In the genomic region with DNA sequence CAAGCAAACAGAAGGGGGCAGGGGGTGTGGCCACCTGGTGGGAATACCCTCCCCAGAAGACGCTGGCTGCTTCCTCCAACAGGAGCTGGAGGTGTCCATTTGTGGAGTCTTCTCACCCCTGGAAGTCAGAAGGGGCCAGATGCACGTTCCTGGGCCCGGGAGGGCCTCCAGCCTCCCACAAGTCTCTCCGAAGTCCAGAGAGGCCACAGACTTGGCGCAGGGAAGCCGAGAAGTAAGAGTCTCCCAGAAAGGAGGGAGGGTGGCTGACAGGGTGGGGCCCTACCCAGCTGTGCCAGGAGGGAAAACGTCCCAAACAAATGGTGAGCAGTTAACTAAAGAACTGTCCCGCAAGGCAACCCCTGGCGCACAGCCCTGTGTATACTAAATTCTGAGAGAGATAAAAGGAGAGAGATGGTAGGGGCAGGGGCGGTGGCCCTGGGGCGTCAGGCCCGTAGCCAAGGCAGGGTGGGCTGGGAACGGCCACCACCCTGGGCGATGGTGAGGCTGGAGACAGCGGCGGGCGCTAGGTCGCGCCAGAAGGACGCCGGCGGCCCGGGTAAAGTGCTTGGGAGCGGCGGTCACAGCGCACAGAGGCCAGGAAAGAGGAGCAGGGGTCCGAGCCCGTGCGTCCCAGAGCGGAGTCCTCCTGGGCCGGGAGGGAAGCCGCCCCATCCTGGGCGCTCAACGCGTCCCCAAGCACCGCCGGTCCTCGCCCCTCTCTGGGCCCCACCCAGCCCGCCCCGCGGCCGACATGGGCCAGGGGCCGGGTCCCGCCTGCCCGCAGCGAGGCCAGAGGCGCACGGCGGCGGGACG, we compare ENCODE assay signal across 10 cellular contexts. TPM values are rescaled to one million over a fixed set of nuclear protein-coding genes. Genes with fewer than 3 reads are reported as not detected.
DNase-seq lines count a peak whose midpoint lies in the region; ATAC-seq and TF ChIP-seq lines count a peak whose summit lies in the region.
"Had no signal": no experiment of that assay in that cellular context is flagged by ENCODE, and none has a peak within 500 bp of the region (broad histone marks: within the 10 kb centered on the region; RNA-seq: fewer than 3 reads in every experiment).

No MANE protein-coding gene starts in this region.

- no peak overlapping the region for H3K18ac ChIP-seq in H9 (ENCODE audit: insufficient read length, low read depth, low read length)

- H3K79me1 ChIP-seq in H9 (ENCODE audit: insufficient read depth, low read depth, low read length, poor library complexity, severe bottlenecking): no peaks in the 10 kb centered on the region

- H2BK120ac ChIP-seq in H9 (ENCODE audit: low read depth, low read length, poor library complexity, severe bottlenecking): no peak overlapping the region

- H3K4ac ChIP-seq in H9 (ENCODE audit: low read depth, low read length): no peak overlapping the region

- no peaks in the 10 kb centered on the region for H3K36me3 Mint-ChIP-seq in H9 (ENCODE audit: insufficient read depth in 1 of 3, low read depth in 3 of 3)
- peaks cover 0 to 5% (median 0%) of the 10 kb centered on the region in 5 donors for H3K36me3 Mint-ChIP-seq in naive thymus-derived CD4-positive, alpha-beta T cell
- no peaks in the 10 kb centered on the region for H3K36me3 Mint-ChIP-seq in activated CD4-positive, alpha-beta memory T cell treated with anti-CD3 and anti-CD28 coated beads for 36 hours

- H2BK15ac ChIP-seq in H9 (ENCODE audit: low read depth, low read length): no peak overlapping the region

- POLR2A ChIA-PET in naive thymus-derived CD4-positive, alpha-beta T cell (lab: Charles Lee): no interaction called here
- POLR2A ChIA-PET in activated CD4-positive, alpha-beta memory T cell treated with anti-CD3 and anti-CD28 coated beads for 36 hours (lab: Charles Lee): no interaction called here

- H3K9me3 Mint-ChIP-seq in H9: no peaks in the 10 kb centered on the region
- peaks cover 0 to 2% (median 0%) of the 10 kb centered on the region in 11 donors for H3K9me3 Mint-ChIP-seq in naive thymus-derived CD4-positive, alpha-beta T cell
- no peaks in the 10 kb centered on the region for H3K9me3 Mint-ChIP-seq in activated CD4-positive, alpha-beta memory T cell treated with anti-CD3 and anti-CD28 coated beads for 36 hours
- H3K9me3 Mint-ChIP-seq: activated CD4-positive, alpha-beta T cell treated with anti-CD3 and anti-CD28 coated beads, Interleukin-2, amount 10 ng/mL, durations not matched to agents 7 days and 5 days had no signal

- no peaks in the 10 kb centered on the region for H3K36me3 ChIP-seq in mammary epithelial cell (ENCODE audit: insufficient read depth, low read length)
- no peaks in the 10 kb centered on the region for H3K36me3 ChIP-seq in naive thymus-derived CD4-positive, alpha-beta T cell (ENCODE audit: control insufficient read depth in 2 of 3, insufficient read depth in 3 of 3, low read length in 3 of 3)

- no peaks in the 10 kb centered on the region for H3K79me2 ChIP-seq in H9 (ENCODE audit: insufficient read depth, low read length)
- H3K79me2 ChIP-seq in mammary epithelial cell (ENCODE audit: insufficient read depth, low read length): no peaks in the 10 kb centered on the region

- H3T11ph ChIP-seq in H9 (ENCODE audit: low read length): no peak overlapping the region

- intact Hi-C loops in mammary epithelial cell (cut with micrococcal nuclease): no loop called here
- intact Hi-C loops in naive thymus-derived CD4-positive, alpha-beta T cell (cut with micrococcal nuclease): no loop called here
- intact Hi-C loops in activated CD4-positive, alpha-beta memory T cell treated with anti-CD3 and anti-CD28 coated beads for 36 hours (cut with micrococcal nuclease): no loop called here

- no peak overlapping the region for H2AFZ ChIP-seq in H9 (ENCODE audit: low read length)
- H2AFZ ChIP-seq in mammary epithelial cell (ENCODE audit: low read depth, low read length): no peak overlapping the region

- no peak overlapping the region for H2AK5ac ChIP-seq in H9 (ENCODE audit: insufficient read length, low read length)

- peak; percentile 36 for DNase-seq in 8988T
- DNase-seq in H9: peak; percentile 51
- no peak for DNase-seq in mammary epithelial cell
- DNase-seq in naive thymus-derived CD4-positive, alpha-beta T cell: no peak
- DNase-seq in activated CD4-positive, alpha-beta memory T cell treated with anti-CD3 and anti-CD28 coated beads for 36 hours: no peak
- DNase-seq: activated CD4-positive, alpha-beta T cell treated with anti-CD3 and anti-CD28 coated beads, Interleukin-2, amount 10 ng/mL, durations not matched to agents 7 days and 5 days; KG1 had no signal

- H2BK12ac ChIP-seq in H9 (ENCODE audit: insufficient read length, low read depth, low read length): no peak overlapping the region

- no peak overlapping the region for H3K23ac ChIP-seq in H9 (ENCODE audit: insufficient read length, low read depth, low read length)

- H3K27me3 ChIP-seq in H9 (ENCODE audit: insufficient read depth, low read length) (peaks cover 14% of the 10 kb centered on the region; the same call in 1 of the 2 replicates), mammary epithelial cell (ENCODE audit: insufficient read depth, low read length) (peaks cover 19% of the 10 kb centered on the region)
- H3K27me3 ChIP-seq in naive thymus-derived CD4-positive, alpha-beta T cell (ENCODE audit: control insufficient read depth in 2 of 2, insufficient read depth in 2 of 2, low read length in 2 of 2): peaks cover 3 to 13% of the 10 kb centered on the region in 2 donors

- no peak overlapping the region; a peak in 1 of 7 replicates for H3K27ac Mint-ChIP-seq in H9
- peak overlapping the region in 1 of 9 donors; percentile 47 for H3K27ac Mint-ChIP-seq in naive thymus-derived CD4-positive, alpha-beta T cell
- no peak overlapping the region for H3K27ac Mint-ChIP-seq in activated CD4-positive, alpha-beta memory T cell treated with anti-CD3 and anti-CD28 coated beads for 36 hours
- H3K27ac Mint-ChIP-seq: activated CD4-positive, alpha-beta T cell treated with anti-CD3 and anti-CD28 coated beads, Interleukin-2, amount 10 ng/mL, durations not matched to agents 7 days and 5 days had no signal

- H3K27ac ChIP-seq in H9 (ENCODE audit: insufficient read length, low read depth, low read length) (no peak overlapping the region), mammary epithelial cell (ENCODE audit: insufficient read depth, low read depth, low read length) (no peak overlapping the region)
- no peak overlapping the region for H3K27ac ChIP-seq in naive thymus-derived CD4-positive, alpha-beta T cell (ENCODE audit: low read depth, low read length)

- peak overlapping the region; percentile 46 to 73 for H3K4me3 Mint-ChIP-seq in H9
- peak overlapping the region in 9 of 10 donors; percentile 58 to 84 (median 71) for H3K4me3 Mint-ChIP-seq in naive thymus-derived CD4-positive, alpha-beta T cell
- no peak overlapping the region for H3K4me3 Mint-ChIP-seq in activated CD4-positive, alpha-beta memory T cell treated with anti-CD3 and anti-CD28 coated beads for 36 hours
- H3K4me3 Mint-ChIP-seq: activated CD4-positive, alpha-beta T cell treated with anti-CD3 and anti-CD28 coated beads, Interleukin-2, amount 10 ng/mL, durations not matched to agents 7 days and 5 days had no signal

- no peak overlapping the region for H3K9ac ChIP-seq in H9 (ENCODE audit: extremely low read depth, insufficient read length, low read length)
- H3K9ac ChIP-seq in mammary epithelial cell (ENCODE audit: insufficient read depth, low read length): no peak overlapping the region

- H4K5ac ChIP-seq in H9 (ENCODE audit: insufficient read length, low read depth, low read length): no peak overlapping the region

- H3K23me2 ChIP-seq in H9 (ENCODE audit: insufficient read length, low read depth, low read length, poor library complexity, severe bottlenecking): no peaks in the 10 kb centered on the region

- H3K4me1 ChIP-seq in H9 (ENCODE audit: insufficient read depth, low read length): no peaks in the 10 kb centered on the region
- H3K4me1 ChIP-seq in mammary epithelial cell (ENCODE audit: insufficient read depth, low read length): peaks cover 7% of the 10 kb centered on the region
- H3K4me1 ChIP-seq in naive thymus-derived CD4-positive, alpha-beta T cell (ENCODE audit: control insufficient read depth in 2 of 2, insufficient read depth in 2 of 2, low read length in 2 of 2): no peaks in the 10 kb centered on the region

- H3K56ac ChIP-seq in H9 (ENCODE audit: insufficient read length, low read depth, low read length): no peak overlapping the region

- H4K91ac ChIP-seq in H9 (ENCODE audit: insufficient read length, low read depth, low read length): no peak overlapping the region

- H3K27me3 Mint-ChIP-seq in H9 (ENCODE audit: low read depth): peaks cover 35% of the 10 kb centered on the region
- H3K27me3 Mint-ChIP-seq in naive thymus-derived CD4-positive, alpha-beta T cell: peaks cover 29 to 46% (median 33%) of the 10 kb centered on the region in 5 donors
- H3K27me3 Mint-ChIP-seq in activated CD4-positive, alpha-beta memory T cell treated with anti-CD3 and anti-CD28 coated beads for 36 hours: peaks cover 43% of the 10 kb centered on the region

- no peaks in the 10 kb centered on the region for H3K9me3 ChIP-seq in H9 (ENCODE audit: control insufficient read depth, low read depth, low read length)
- no peaks in the 10 kb centered on the region for H3K9me3 ChIP-seq in mammary epithelial cell (replicated peaks; ENCODE audit: insufficient read depth, low read length)
- peaks cover 0 to 3% (median 0%) of the 10 kb centered on the region in 3 experiments for H3K9me3 ChIP-seq in naive thymus-derived CD4-positive, alpha-beta T cell (ENCODE audit: control insufficient read depth in 2 of 3, low read length in 3 of 3)

- H4K20me1 ChIP-seq in H9 (ENCODE audit: control insufficient read depth, insufficient read depth, insufficient read length) (no peaks in the 10 kb centered on the region), mammary epithelial cell (ENCODE audit: insufficient read depth, low read length) (no peaks in the 10 kb centered on the region)

- peaks cover 22 to 24% of the 10 kb centered on the region in 2 experiments for H3K4me1 Mint-ChIP-seq in H9
- peaks cover 10 to 36% (median 27%) of the 10 kb centered on the region in 7 donors for H3K4me1 Mint-ChIP-seq in naive thymus-derived CD4-positive, alpha-beta T cell
- peaks cover 20% of the 10 kb centered on the region for H3K4me1 Mint-ChIP-seq in activated CD4-positive, alpha-beta memory T cell treated with anti-CD3 and anti-CD28 coated beads for 36 hours (ENCODE audit: low read depth)

- H3K4me2 ChIP-seq in H9 (ENCODE audit: insufficient read depth, insufficient read length, low read length) (peak overlapping the region; percentile 13), mammary epithelial cell (ENCODE audit: insufficient read depth, low read depth, low read length) (peak overlapping the region; percentile 18)

- BruUV-seq in mammary epithelial cell (replicated peaks; lab: Mats Ljungman, UMichigan): no TSS peak

- H2BK20ac ChIP-seq in H9 (ENCODE audit: low read depth, low read length, poor library complexity, severe bottlenecking): no peak overlapping the region

- H3K4me3 ChIP-seq in mammary epithelial cell (replicated peaks in 1 of 3; ENCODE audit: insufficient read depth in 1 of 3, low read depth in 2 of 3, low read length in 3 of 3): no peak overlapping the region
- no peak overlapping the region for H3K4me3 ChIP-seq in naive thymus-derived CD4-positive, alpha-beta T cell (ENCODE audit: low read length)

- H4K8ac ChIP-seq in H9 (replicated peaks; ENCODE audit: insufficient read length, low read depth, low read length): no peak overlapping the region

- no peak overlapping the region for H3K14ac ChIP-seq in H9 (ENCODE audit: insufficient read depth, low read length)

- in situ Hi-C loops in mammary epithelial cell (cut with MboI; ENCODE audit: low sequenced_read_pairs in 2 of 2): no loop called here

- no peak overlapping the region for H2BK5ac ChIP-seq in H9 (ENCODE audit: insufficient read length, low read length)

- ATAC-seq in naive thymus-derived CD4-positive, alpha-beta T cell: no peak
- no peak for ATAC-seq in HG03095 (IDR thresholded peaks at IDR 0.05; ENCODE audit: unreplicated experiment)
- no peak for ATAC-seq in GM18520 (IDR thresholded peaks at IDR 0.05; ENCODE audit: unreplicated experiment)
- no peak for ATAC-seq in HG03135 (IDR thresholded peaks at IDR 0.05; ENCODE audit: unreplicated experiment)

- TF ChIP-seq CTCF in H9 (conservative IDR thresholded peaks at IDR 0.05) (no peak), mammary epithelial cell (conservative IDR thresholded peaks at IDR 0.05 in 1 of 2, IDR thresholded peaks at IDR 0.05 in 1 of 2; ENCODE audit: extremely low read depth in 1 of 2, insufficient read depth in 1 of 2, low read depth in 1 of 2, low read length in 2 of 2) (no peak)

- CTCF ChIA-PET in mammary epithelial cell (lab: Charles Lee; ENCODE audit: low non-redundant PET): no interaction called here
- CTCF ChIA-PET in naive thymus-derived CD4-positive, alpha-beta T cell (lab: Charles Lee): no interaction called here
- CTCF ChIA-PET in activated CD4-positive, alpha-beta memory T cell treated with anti-CD3 and anti-CD28 coated beads for 36 hours (lab: Charles Lee): no interaction called here

- no CpG with 5 or more reads among the region's 51 CpGs for WGBS in H9 (ENCODE audit: extremely low coverage, insufficient read length, low lambda C conversion rate)
- 5% methylated on average over 9 of the region's 51 CpGs for WGBS in mammary epithelial cell (ENCODE audit: low coverage, missing lambda C conversion rate)

- dilution Hi-C loops in mammary epithelial cell (cut with HindIII; ENCODE audit: low sequenced_read_pairs): no loop called here

RNA-seq across cellular contexts. Expression of gene CHD5, which starts 1.2 kb away (rescaled TPM):
- total RNA-seq in H9 (2021) (0.99 and 1.6 TPM in 2 replicates), mammary epithelial cell (under 1 TPM; 0.49 to 0.83 TPM)
- 0.09 TPM for polyA plus RNA-seq in mammary epithelial cell
- not detected for polyA minus RNA-seq in mammary epithelial cell
- total RNA-seq in naive thymus-derived CD4-positive, alpha-beta T cell: 1 to 10 TPM in 1 of 5 experiments, under 1 TPM in 4; 0.14 to 2.8 (median 0.37) TPM
- polyA plus RNA-seq in naive thymus-derived CD4-positive, alpha-beta T cell: not detected
- under 1 TPM; 0.38 to 0.51 TPM for total RNA-seq in activated CD4-positive, alpha-beta memory T cell treated with anti-CD3 and anti-CD28 coated beads for 36 hours

RNA-seq across cellular contexts. Expression of gene RPL22, which starts 20.4 kb away (rescaled TPM):
- total RNA-seq in H9 (2021) (547 and 582 TPM in 2 replicates), mammary epithelial cell (100 to 1,000 TPM in 1 of 2 donors, 10 to 100 TPM in 1; 69.7 to 303 TPM)
- 166 TPM for polyA plus RNA-seq in mammary epithelial cell
- polyA minus RNA-seq in mammary epithelial cell: 24.4 TPM
- 100 to 1,000 TPM; 431 to 720 (median 579) TPM for total RNA-seq in naive thymus-derived CD4-positive, alpha-beta T cell
- polyA plus RNA-seq in naive thymus-derived CD4-positive, alpha-beta T cell: 100 to 1,000 TPM; 129 to 298 TPM
- 100 to 1,000 TPM; 395 to 433 TPM for total RNA-seq in activated CD4-positive, alpha-beta memory T cell treated with anti-CD3 and anti-CD28 coated beads for 36 hours

RNA-seq across cellular contexts. Expression of gene RNF207, which starts 27.0 kb away (rescaled TPM):
- total RNA-seq in H9 (2021) (4.9 and 7.1 TPM in 2 replicates), mammary epithelial cell (10 to 100 TPM; 25.7 to 26.5 TPM)
- polyA plus RNA-seq in mammary epithelial cell: 5.9 TPM
- polyA minus RNA-seq in mammary epithelial cell: 6.6 TPM
- 10 to 100 TPM in 1 of 5 experiments, 1 to 10 TPM in 2, under 1 TPM in 2; 0.81 to 83.6 (median 3.1) TPM for total RNA-seq in naive thymus-derived CD4-positive, alpha-beta T cell
- polyA plus RNA-seq in naive thymus-derived CD4-positive, alpha-beta T cell: under 1 TPM; 0.09 to 0.17 TPM
- total RNA-seq in activated CD4-positive, alpha-beta memory T cell treated with anti-CD3 and anti-CD28 coated beads for 36 hours: 10 to 100 TPM; 14.7 to 18.4 TPM

RNA-seq across cellular contexts. Expression of gene ICMT, which starts 56.8 kb away (rescaled TPM):
- total RNA-seq in H9 (2021) (107 and 114 TPM in 2 replicates), mammary epithelial cell (10 to 100 TPM; 65.2 to 75.4 TPM)
- 76.3 TPM for polyA plus RNA-seq in mammary epithelial cell
- 71.0 TPM for polyA minus RNA-seq in mammary epithelial cell
- 10 to 100 TPM in 3 of 5 experiments, 1 to 10 TPM in 2; 4.6 to 46.1 (median 16.3) TPM for total RNA-seq in naive thymus-derived CD4-positive, alpha-beta T cell
- polyA plus RNA-seq in naive thymus-derived CD4-positive, alpha-beta T cell: 10 to 100 TPM; 12.9 to 14.3 TPM
- 10 to 100 TPM; 47.6 to 51.4 TPM for total RNA-seq in activated CD4-positive, alpha-beta memory T cell treated with anti-CD3 and anti-CD28 coated beads for 36 hours

Comparison
In these comparisons a context has a peak if more than half of its experiments do, and no peak if none do; other contexts are left out.
1. DNase-seq: peak in 8988T (single experiment) and H9 (single experiment); none in mammary epithelial cell (single experiment), naive thymus-derived CD4-positive, alpha-beta T cell (0 of 9) and activated CD4-positive, alpha-beta memory T cell treated with anti-CD3 and anti-CD28 coated beads for 36 hours (single experiment).